ENCODE assay signal across 22 cellular contexts in the genomic region with DNA sequence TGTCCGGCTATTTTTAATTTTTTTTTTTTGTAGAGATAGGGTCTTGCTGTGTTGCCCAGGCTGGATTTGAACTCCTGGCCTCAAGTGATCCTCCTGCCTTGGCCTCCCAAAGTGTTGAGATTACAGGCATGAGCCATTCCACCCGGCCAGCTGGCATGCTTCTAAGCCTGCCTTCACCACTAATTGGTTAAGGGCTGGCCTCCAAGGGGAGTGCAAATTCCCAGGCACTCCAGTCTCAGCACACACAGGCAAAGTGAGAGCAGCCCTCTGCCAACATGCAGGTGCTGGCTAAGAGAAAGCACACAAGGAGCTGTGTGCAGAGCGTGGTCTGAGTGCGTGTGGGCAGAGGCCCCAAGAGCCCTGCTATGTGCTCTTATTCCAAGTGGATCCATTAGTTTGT.
A peak's percentile ranks its signal among the peaks of the same experiment; 100 is the strongest.
DNase-seq lines count a peak whose midpoint lies in the region; ATAC-seq and TF ChIP-seq lines count a peak whose summit lies in the region.
"Had no signal": no experiment of that assay in that cellular context is flagged by ENCODE, and none has a peak within 500 bp of the region (broad histone marks: within the 10 kb centered on the region; RNA-seq: fewer than 3 reads in every experiment).

No MANE protein-coding gene starts in this region.

- H4K91ac ChIP-seq in H9 (ENCODE audit: insufficient read length, low read depth, low read length) (no peak overlapping the region), neuronal stem cell (ENCODE audit: low read depth, low read length, poor library complexity) (no peak overlapping the region)

- H2BK15ac ChIP-seq in H9 (ENCODE audit: low read depth, low read length) (no peak overlapping the region), neuronal stem cell (ENCODE audit: low read length) (no peak overlapping the region)

- H3K9me3 ChIP-seq in H9 (ENCODE audit: control insufficient read depth, low read depth, low read length), result no peaks in the 10 kb centered on the region
- no peaks in the 10 kb centered on the region for H3K9me3 ChIP-seq in OCI-LY7 (ENCODE audit: low read length)
- peaks cover 0 to 2% of the 10 kb centered on the region in 2 donors for H3K9me3 ChIP-seq in neuronal stem cell (replicated peaks in 1 of 2; ENCODE audit: control insufficient read depth in 2 of 2, insufficient read depth in 1 of 2, low read depth in 1 of 2, low read length in 2 of 2)
- H3K9me3 ChIP-seq in T-helper 17 cell (ENCODE audit: control insufficient read depth, low read length, poor library complexity, severe bottlenecking), result no peaks in the 10 kb centered on the region
- H3K9me3 ChIP-seq: ascending aorta, prostate gland, suprapubic skin, vagina had no signal

- no peak overlapping the region for H3K4me3 ChIP-seq in OCI-LY7 (ENCODE audit: low read depth, low read length, poor library complexity, severe bottlenecking)
- peak overlapping the region in 1 of 2 donors; percentile 1 for H3K4me3 ChIP-seq in neuronal stem cell (ENCODE audit: low read length in 2 of 2)
- H3K4me3 ChIP-seq: ascending aorta, prostate gland, suprapubic skin, vagina had no signal

- H3K36me3 Mint-ChIP-seq in H9 (ENCODE audit: insufficient read depth in 1 of 3, low read depth in 3 of 3) (no peaks in the 10 kb centered on the region), T-helper 17 cell (ENCODE audit: low read depth) (no peaks in the 10 kb centered on the region)
- H3K36me3 Mint-ChIP-seq: activated naive CD8-positive, alpha-beta T cell; CD8-positive, alpha-beta memory T cell had no signal

- H3K27ac ChIP-seq in H9 (ENCODE audit: insufficient read length, low read depth, low read length) (no peak overlapping the region), OCI-LY7 (ENCODE audit: low read depth, low read length, poor library complexity, severe bottlenecking) (no peak overlapping the region), neuronal stem cell (replicated peaks; ENCODE audit: low read length) (no peak overlapping the region)
- H3K27ac ChIP-seq: ascending aorta, epithelial cell of prostate, prostate gland, suprapubic skin, vagina had no signal

- H3K23me2 ChIP-seq in H9 (ENCODE audit: insufficient read length, low read depth, low read length, poor library complexity, severe bottlenecking), result no peaks in the 10 kb centered on the region

- H2AFZ ChIP-seq in H9 (ENCODE audit: low read length), result no peak overlapping the region
- no peak overlapping the region for H2AFZ ChIP-seq in OCI-LY7 (ENCODE audit: low read length)
- H2AFZ ChIP-seq in neuronal stem cell (ENCODE audit: low read length), result no peak overlapping the region

- H2AK5ac ChIP-seq in H9 (ENCODE audit: insufficient read length, low read length) (no peak overlapping the region), neuronal stem cell (ENCODE audit: low read depth, low read length) (no peak overlapping the region)

- H3K14ac ChIP-seq in H9 (ENCODE audit: insufficient read depth, low read length), result no peak overlapping the region
- H3K14ac ChIP-seq in neuronal stem cell (ENCODE audit: low read length), result peak overlapping the region; percentile 97

- H3K9me2 ChIP-seq in OCI-LY7 (ENCODE audit: insufficient read depth, low read length), result no peaks in the 10 kb centered on the region

- intact Hi-C loops in OCI-LY7 (cut with micrococcal nuclease; ENCODE audit: unreplicated experiment), result no loop called here

- H2BK12ac ChIP-seq in H9 (ENCODE audit: insufficient read length, low read depth, low read length), result no peak overlapping the region
- H2BK12ac ChIP-seq in neuronal stem cell (ENCODE audit: low read length), result no peak overlapping the region

- no peak overlapping the region for H3T11ph ChIP-seq in H9 (ENCODE audit: low read length)

- H3K23ac ChIP-seq in H9 (ENCODE audit: insufficient read length, low read depth, low read length) (no peak overlapping the region), neuronal stem cell (ENCODE audit: low read depth, low read length, poor library complexity) (no peak overlapping the region)

- H3K79me1 ChIP-seq in H9 (ENCODE audit: insufficient read depth, low read depth, low read length, poor library complexity, severe bottlenecking) (no peaks in the 10 kb centered on the region), neuronal stem cell (ENCODE audit: low read depth, low read length) (no peaks in the 10 kb centered on the region)

- DNase-seq in D341Med (ENCODE audit: low spot score) (peak; percentile 27), H9 (peak; percentile 27), OCI-LY7 (ENCODE audit: low spot score) (no peak), neuronal stem cell (ENCODE audit: low spot score) (no peak), T-helper 17 cell (no peak), SW480 (ENCODE audit: low spot score) (no peak), NCI-H2171 treated with DMSO at 0.1 percent for 48 hours (lab: John Stamatoyannopoulos, UW) (no peak)
- DNase-seq: activated CD4-positive, alpha-beta T cell treated with anti-CD3 and anti-CD28 coated beads for 4 hours; AML-193; CD8-positive, alpha-beta memory T cell; central memory CD4-positive, alpha-beta T cell; left ventricle myocardium superior; NCI-H1105; T-helper 1 cell had no signal

- no peaks in the 10 kb centered on the region for H3K27me3 Mint-ChIP-seq in H9 (ENCODE audit: low read depth)
- no peaks in the 10 kb centered on the region for H3K27me3 Mint-ChIP-seq in T-helper 17 cell
- H3K27me3 Mint-ChIP-seq: activated naive CD8-positive, alpha-beta T cell had no signal

- H3K36me3 ChIP-seq in OCI-LY7 (ENCODE audit: insufficient read depth, low read length) (no peaks in the 10 kb centered on the region), neuronal stem cell (replicated peaks in 1 of 2; ENCODE audit: control insufficient read depth in 2 of 2, insufficient read depth in 2 of 2, low read length in 2 of 2) (no peaks in the 10 kb centered on the region)
- H3K36me3 ChIP-seq: ascending aorta, prostate gland, suprapubic skin, vagina had no signal

- CTCF ChIA-PET in OCI-LY7 (lab: Charles Lee; ENCODE audit: unreplicated experiment), result no interaction called here

- H3K4me2 ChIP-seq in H9 (ENCODE audit: insufficient read depth, insufficient read length, low read length), result no peak overlapping the region
- peak overlapping the region; percentile 2; the same call in 1 of the 2 replicates for H3K4me2 ChIP-seq in OCI-LY7 (ENCODE audit: low read length)
- H3K4me2 ChIP-seq in neuronal stem cell (ENCODE audit: insufficient read depth, low read length, poor library complexity, severe bottlenecking), result no peak overlapping the region

- no peaks in the 10 kb centered on the region for H4K20me1 ChIP-seq in H9 (ENCODE audit: control insufficient read depth, insufficient read depth, insufficient read length)
- H4K20me1 ChIP-seq in OCI-LY7 (ENCODE audit: insufficient read depth, low read length), result no peaks in the 10 kb centered on the region

- H4K8ac ChIP-seq in H9 (replicated peaks; ENCODE audit: insufficient read length, low read depth, low read length) (no peak overlapping the region), neuronal stem cell (ENCODE audit: low read depth, low read length) (no peak overlapping the region)

- no TSS peak for BruUV-seq in OCI-LY7 (replicated peaks; lab: Mats Ljungman, UMichigan)

- H4K5ac ChIP-seq in H9 (ENCODE audit: insufficient read length, low read depth, low read length), result no peak overlapping the region

- no peaks in the 10 kb centered on the region for H3K9me3 Mint-ChIP-seq in H9
- H3K9me3 Mint-ChIP-seq: CD8-positive, alpha-beta memory T cell; neural crest cell had no signal

- H2BK20ac ChIP-seq in H9 (ENCODE audit: low read depth, low read length, poor library complexity, severe bottlenecking), result no peak overlapping the region

- H3K9ac ChIP-seq in H9 (ENCODE audit: extremely low read depth, insufficient read length, low read length) (no peak overlapping the region), neuronal stem cell (ENCODE audit: low read depth, low read length, poor library complexity) (peak overlapping the region; percentile 70)

- H3K79me2 ChIP-seq in H9 (ENCODE audit: insufficient read depth, low read length) (no peaks in the 10 kb centered on the region), OCI-LY7 (ENCODE audit: insufficient read depth, low read depth, low read length) (no peaks in the 10 kb centered on the region)

- H3K4me3 Mint-ChIP-seq in H9 (no peak overlapping the region), T-helper 17 cell (no peak overlapping the region)
- H3K4me3 Mint-ChIP-seq: activated naive CD8-positive, alpha-beta T cell; CD8-positive, alpha-beta memory T cell; neural crest cell had no signal

- no peak overlapping the region for H2BK5ac ChIP-seq in H9 (ENCODE audit: insufficient read length, low read length)
- no peak overlapping the region for H2BK5ac ChIP-seq in neuronal stem cell (ENCODE audit: low read length)

- H3K4me1 Mint-ChIP-seq in H9, result no peaks in the 10 kb centered on the region
- no peaks in the 10 kb centered on the region for H3K4me1 Mint-ChIP-seq in T-helper 17 cell
- H3K4me1 Mint-ChIP-seq: CD8-positive, alpha-beta memory T cell; neural crest cell had no signal

- TF ChIP-seq CTCF in H9 (conservative IDR thresholded peaks at IDR 0.05), result no peak
- no peak for TF ChIP-seq CTCF in OCI-LY7 (conservative IDR thresholded peaks at IDR 0.05; ENCODE audit: low read length)

- H3K27me3 ChIP-seq in H9 (ENCODE audit: insufficient read depth, low read length) (no peaks in the 10 kb centered on the region), neuronal stem cell (ENCODE audit: control insufficient read depth in 3 of 3, insufficient read depth in 3 of 3, low read depth in 1 of 3, low read length in 3 of 3) (no peaks in the 10 kb centered on the region)
- H3K27me3 ChIP-seq: ascending aorta, vagina had no signal

- POLR2A ChIA-PET in OCI-LY7 (lab: Charles Lee), result no interaction called here

- no peaks in the 10 kb centered on the region for H3K4me1 ChIP-seq in H9 (ENCODE audit: insufficient read depth, low read length)
- peaks cover 9% of the 10 kb centered on the region for H3K4me1 ChIP-seq in OCI-LY7 (ENCODE audit: insufficient read depth, low read length, poor library complexity, severe bottlenecking)
- no peaks in the 10 kb centered on the region for H3K4me1 ChIP-seq in neuronal stem cell (ENCODE audit: control insufficient read depth in 2 of 2, insufficient read depth in 1 of 2, low read depth in 1 of 2, low read length in 2 of 2)
- H3K4me1 ChIP-seq: ascending aorta, prostate gland, suprapubic skin, vagina had no signal

- H3K4ac ChIP-seq in H9 (ENCODE audit: low read depth, low read length) (no peak overlapping the region), neuronal stem cell (ENCODE audit: low read length) (peak overlapping the region; percentile 58)

- no peak overlapping the region for H3K18ac ChIP-seq in H9 (ENCODE audit: insufficient read length, low read depth, low read length)
- peak overlapping the region; percentile 27 for H3K18ac ChIP-seq in neuronal stem cell (ENCODE audit: low read length)

- WGBS in H9 (ENCODE audit: extremely low coverage, insufficient read length, low lambda C conversion rate), result no CpG with 5 or more reads among the region's 4 CpGs
- no CpG with 5 or more reads among the region's 4 CpGs for WGBS in neuronal stem cell (ENCODE audit: extremely low coverage in 2 of 2, insufficient read length in 2 of 2, insufficient replicate concordance in 1 of 2), 2 donors

- no peak for ATAC-seq in T-helper 17 cell
- ATAC-seq: left ventricle myocardium superior, Panc1 had no signal

- H2BK120ac ChIP-seq in H9 (ENCODE audit: low read depth, low read length, poor library complexity, severe bottlenecking) (no peak overlapping the region), neuronal stem cell (ENCODE audit: low read depth, low read length) (no peak overlapping the region)

- H3K27ac Mint-ChIP-seq in H9 (no peak overlapping the region), T-helper 17 cell (no peak overlapping the region)
- H3K27ac Mint-ChIP-seq: activated naive CD8-positive, alpha-beta T cell; CD8-positive, alpha-beta memory T cell had no signal

- H3K56ac ChIP-seq in H9 (ENCODE audit: insufficient read length, low read depth, low read length), result no peak overlapping the region

Comparison
In these comparisons a context has a peak if more than half of its experiments do, and no peak if none do; other contexts are left out.
1. DNase-seq: peak in D341Med (single experiment) and H9 (single experiment); none in OCI-LY7 (single experiment), neuronal stem cell (single experiment), T-helper 17 cell (0 of 3), SW480 (single experiment) and NCI-H2171 treated with DMSO at 0.1 percent for 48 hours (single experiment).